1 cellular context compared by ENCODE assay signal in the genomic region with DNA sequence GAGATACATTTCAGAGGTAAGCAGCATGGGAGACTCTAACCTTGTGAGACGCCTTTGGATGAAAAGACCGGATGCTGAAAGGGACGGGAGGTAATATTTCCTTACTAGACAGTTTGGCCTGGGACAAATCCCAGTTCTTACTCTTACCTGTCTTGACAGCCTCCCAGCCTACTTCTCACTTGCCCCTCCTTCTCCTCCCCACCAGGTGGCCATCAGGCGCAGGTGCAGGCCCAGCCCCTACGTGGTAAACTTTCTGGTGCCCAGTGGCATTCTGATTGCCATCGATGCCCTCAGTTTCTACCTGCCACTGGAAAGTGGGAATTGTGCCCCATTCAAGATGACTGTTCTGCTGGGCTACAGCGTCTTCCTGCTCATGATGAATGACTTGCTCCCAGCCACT.
TF ChIP-seq lines count a peak whose summit lies in the region.

No MANE protein-coding gene starts in this region.

TF ChIP-seq in K562, 482 proteins besides CTCF, POLR2A, EP300 and RAD21:
- TF ChIP-seq ERF (CRISPR knock-in tag; IDR thresholded peaks at IDR 0.05) (no peak), TBL1XR1 (IDR thresholded peaks at IDR 0.05; ENCODE audit: low read length in 2 of 2) (no peak), ELF2 (CRISPR knock-in tag; IDR thresholded peaks at IDR 0.05) (no peak), CTBP1 (IDR thresholded peaks at IDR 0.05; ENCODE audit: borderline replicate concordance) (no peak), FOXJ2 (tag; IDR thresholded peaks at IDR 0.05) (no peak), ETS2 (tag; IDR thresholded peaks at IDR 0.05; ENCODE audit: borderline replicate concordance, poor library complexity, severe bottlenecking) (no peak), HDGF (IDR thresholded peaks at IDR 0.05) (no peak)
- TF ChIP-seq, protein P1, sequence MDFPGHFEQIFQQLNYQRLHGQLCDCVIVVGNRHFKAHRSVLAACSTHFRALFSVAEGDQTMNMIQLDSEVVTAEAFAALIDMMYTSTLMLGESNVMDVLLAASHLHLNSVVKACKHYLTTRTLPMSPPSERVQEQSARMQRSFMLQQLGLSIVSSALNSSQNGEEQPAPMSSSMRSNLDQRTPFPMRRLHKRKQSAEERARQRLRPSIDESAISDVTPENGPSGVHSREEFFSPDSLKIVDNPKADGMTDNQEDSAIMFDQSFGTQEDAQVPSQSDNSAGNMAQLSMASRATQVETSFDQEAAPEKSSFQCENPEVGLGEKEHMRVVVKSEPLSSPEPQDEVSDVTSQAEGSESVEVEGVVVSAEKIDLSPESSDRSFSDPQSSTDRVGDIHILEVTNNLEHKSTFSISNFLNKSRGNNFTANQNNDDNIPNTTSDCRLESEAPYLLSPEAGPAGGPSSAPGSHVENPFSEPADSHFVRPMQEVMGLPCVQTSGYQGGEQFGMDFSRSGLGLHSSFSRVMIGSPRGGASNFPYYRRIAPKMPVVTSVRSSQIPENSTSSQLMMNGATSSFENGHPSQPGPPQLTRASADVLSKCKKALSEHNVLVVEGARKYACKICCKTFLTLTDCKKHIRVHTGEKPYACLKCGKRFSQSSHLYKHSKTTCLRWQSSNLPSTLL (IDR thresholded peaks at IDR 0.05): no peak
- TF ChIP-seq, protein P2, sequence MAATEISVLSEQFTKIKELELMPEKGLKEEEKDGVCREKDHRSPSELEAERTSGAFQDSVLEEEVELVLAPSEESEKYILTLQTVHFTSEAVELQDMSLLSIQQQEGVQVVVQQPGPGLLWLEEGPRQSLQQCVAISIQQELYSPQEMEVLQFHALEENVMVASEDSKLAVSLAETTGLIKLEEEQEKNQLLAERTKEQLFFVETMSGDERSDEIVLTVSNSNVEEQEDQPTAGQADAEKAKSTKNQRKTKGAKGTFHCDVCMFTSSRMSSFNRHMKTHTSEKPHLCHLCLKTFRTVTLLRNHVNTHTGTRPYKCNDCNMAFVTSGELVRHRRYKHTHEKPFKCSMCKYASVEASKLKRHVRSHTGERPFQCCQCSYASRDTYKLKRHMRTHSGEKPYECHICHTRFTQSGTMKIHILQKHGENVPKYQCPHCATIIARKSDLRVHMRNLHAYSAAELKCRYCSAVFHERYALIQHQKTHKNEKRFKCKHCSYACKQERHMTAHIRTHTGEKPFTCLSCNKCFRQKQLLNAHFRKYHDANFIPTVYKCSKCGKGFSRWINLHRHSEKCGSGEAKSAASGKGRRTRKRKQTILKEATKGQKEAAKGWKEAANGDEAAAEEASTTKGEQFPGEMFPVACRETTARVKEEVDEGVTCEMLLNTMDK (IDR thresholded peaks at IDR 0.05; ENCODE audit: borderline replicate concordance, insufficient read depth, low read depth, low read length, poor library complexity, severe bottlenecking): no peak
